9 cellular contexts compared by ENCODE assay signal in genomic region chr7:33054261-33054964, GRCh38. TPM values are rescaled to one million over a fixed set of nuclear protein-coding genes. Genes with fewer than 3 reads are reported as not detected.
DNase-seq lines count a peak whose midpoint lies in the region; ATAC-seq, FAIRE-seq and TF ChIP-seq lines count a peak whose summit lies in the region.
"Had no signal": no experiment of that assay in that cellular context is flagged by ENCODE, and none has a peak within 500 bp of the region (broad histone marks: within the 10 kb centered on the region; RNA-seq: fewer than 3 reads in every experiment).

No MANE protein-coding gene starts in this region.

- CTCF ChIA-PET in endothelial cell of umbilical vein (lab: Charles Lee) = interaction anchor here (0.9 to 1.2 kb wide), 2 partner anchors 14 to 208 kb away, joined by 3 read pairs; no protein-coding TSS in a partner anchor

- H3K27ac ChIP-seq in BLaER1 (no peak overlapping the region), SJSA1 (peak overlapping the region; percentile 9; the same call in 1 of the 2 replicates), endothelial cell of umbilical vein (ENCODE audit: insufficient read depth, low read depth, low read length) (peak overlapping the region; percentile 69)

- no peak overlapping the region for H3K4me3 ChIP-seq in BLaER1
- no peak overlapping the region for H3K4me3 ChIP-seq in SJSA1
- H3K4me3 ChIP-seq in endothelial cell of umbilical vein (replicated peaks in 1 of 3; ENCODE audit: insufficient read depth in 1 of 3, low read depth in 1 of 3, low read length in 3 of 3) = no peak overlapping the region

- TF ChIP-seq CTCF in endothelial cell of umbilical vein (IDR thresholded peaks at IDR 0.05; ENCODE audit: extremely low read depth in 1 of 2, insufficient read depth in 1 of 2, low read depth in 1 of 2, low read length in 2 of 2) (no peak), osteocyte (IDR thresholded peaks at IDR 0.05) (no peak)

- BruUV-seq in endothelial cell of umbilical vein (replicated peaks; lab: Mats Ljungman, UMichigan) = no TSS peak

- H3K4me3 Mint-ChIP-seq in osteocyte (ENCODE audit: unreplicated experiment) = no peak overlapping the region

- H3K9me3 ChIP-seq in BLaER1 (no peaks in the 10 kb centered on the region), SJSA1 (replicated peaks) (no peaks in the 10 kb centered on the region), endothelial cell of umbilical vein (replicated peaks; ENCODE audit: control insufficient read depth, insufficient read depth, low read length) (no peaks in the 10 kb centered on the region)

- peaks cover 25% of the 10 kb centered on the region for H3K4me1 ChIP-seq in BLaER1
- peaks cover 24% of the 10 kb centered on the region for H3K4me1 ChIP-seq in SJSA1 (replicated peaks)
- peaks cover 11% of the 10 kb centered on the region for H3K4me1 ChIP-seq in endothelial cell of umbilical vein (ENCODE audit: control insufficient read depth, extremely low read depth, insufficient read depth, low read length)

- H3K79me2 ChIP-seq in endothelial cell of umbilical vein (ENCODE audit: control insufficient read depth, insufficient read depth, low read length) = peaks cover 86% of the 10 kb centered on the region

- no peak overlapping the region for H2AFZ ChIP-seq in endothelial cell of umbilical vein (ENCODE audit: low read depth, low read length)

- H3K36me3 Mint-ChIP-seq in osteocyte (ENCODE audit: unreplicated experiment) = peaks cover 7% of the 10 kb centered on the region

- DNase-seq in SJSA1 (ENCODE audit: low read depth in 1 of 2, low spot score in 2 of 2) (no peak), endothelial cell of umbilical vein (ENCODE audit: low read depth, low spot score) (peak; percentile 67), osteocyte (ENCODE audit: extremely low spot score, unreplicated experiment) (no peak), germinal center (ENCODE audit: low spot score) (no peak), NCI-H1694 (lab: John Stamatoyannopoulos, UW) (no peak), NCI-H2029 (lab: John Stamatoyannopoulos, UW) (no peak)
- DNase-seq: NCI-H2171 treated with DMSO at 0.1 percent for 48 hours had no signal

- peaks cover 100% of the 10 kb centered on the region for H4K20me1 ChIP-seq in BLaER1
- H4K20me1 ChIP-seq in endothelial cell of umbilical vein (replicated peaks; ENCODE audit: control insufficient read depth, extremely low read depth, insufficient read depth, low read length) = no peaks in the 10 kb centered on the region

- POLR2A ChIA-PET in endothelial cell of umbilical vein (lab: Charles Lee) = no interaction called here

- ATAC-seq in GM21619 (IDR thresholded peaks at IDR 0.05; ENCODE audit: unreplicated experiment) = peak; percentile 38

- no peak overlapping the region for H3K9ac ChIP-seq in BLaER1
- H3K9ac ChIP-seq in endothelial cell of umbilical vein (replicated peaks; ENCODE audit: extremely low read depth, insufficient read depth, low read length) = no peak overlapping the region

- no peaks in the 10 kb centered on the region for H3K9me1 ChIP-seq in endothelial cell of umbilical vein (replicated peaks; ENCODE audit: control insufficient read depth, extremely low read depth, insufficient read depth, low read length)

- H3K27me3 ChIP-seq in BLaER1 (no peaks in the 10 kb centered on the region), SJSA1 (replicated peaks) (no peaks in the 10 kb centered on the region), endothelial cell of umbilical vein (ENCODE audit: control insufficient read depth in 2 of 2, insufficient read depth in 2 of 2, low read length in 2 of 2) (no peaks in the 10 kb centered on the region)

- peaks cover 16% of the 10 kb centered on the region for H3K36me3 ChIP-seq in BLaER1
- peaks cover 5% of the 10 kb centered on the region for H3K36me3 ChIP-seq in SJSA1
- no peaks in the 10 kb centered on the region for H3K36me3 ChIP-seq in endothelial cell of umbilical vein (ENCODE audit: control insufficient read depth in 2 of 2, extremely low read depth in 1 of 2, insufficient read depth in 2 of 2, low read length in 2 of 2)

- dilution Hi-C loops in endothelial cell of umbilical vein (cut with MboI; ENCODE audit: extremely low pct_ligation_motif_present, low sequenced_read_pairs) = no loop called here

- no peak for TF ChIP-seq POLR2A in endothelial cell of umbilical vein (IDR thresholded peaks at IDR 0.05; ENCODE audit: low read depth, low read length)

- no peak overlapping the region for H3K27ac Mint-ChIP-seq in osteocyte (ENCODE audit: unreplicated experiment)

- H3K4me1 Mint-ChIP-seq in osteocyte (ENCODE audit: unreplicated experiment) = peaks cover 20% of the 10 kb centered on the region

- H3K27me3 Mint-ChIP-seq in osteocyte (ENCODE audit: unreplicated experiment) = no peaks in the 10 kb centered on the region

- intact Hi-C loops in endothelial cell of umbilical vein (cut with micrococcal nuclease) = loop anchor here (1.0 to 5.0 kb wide), 2 partner anchors 8 to 112 kb away; partner anchors contain the start of gene NT5C3A

- no peaks in the 10 kb centered on the region for H3K9me3 Mint-ChIP-seq in osteocyte (ENCODE audit: unreplicated experiment)

- FAIRE-seq in endothelial cell of umbilical vein (lab: Jason Lieb, UNC) = no peak

- H3K4me2 ChIP-seq in BLaER1 (peak overlapping the region; percentile 22; the same call in 1 of the 2 replicates), endothelial cell of umbilical vein (ENCODE audit: insufficient read depth, low read length) (peak overlapping the region; percentile 25)

TF ChIP-seq in endothelial cell of umbilical vein, 7 proteins besides CTCF, POLR2A, EP300 and RAD21:
- TF ChIP-seq MYC (IDR thresholded peaks at IDR 0.05; ENCODE audit: low read depth, low read length) (no peak), GATA2 (IDR thresholded peaks at IDR 0.05; ENCODE audit: insufficient read depth, insufficient read length, low read depth, low read length) (peak; percentile 40), JUN (IDR thresholded peaks at IDR 0.05; ENCODE audit: borderline replicate concordance, insufficient read depth, insufficient read length, low read depth) (peak; percentile 64), FOS (IDR thresholded peaks at IDR 0.05; ENCODE audit: borderline replicate concordance, insufficient read depth, low read length) (peak; percentile 74), POLR2AphosphoS5 (IDR thresholded peaks at IDR 0.05; ENCODE audit: insufficient read depth, low read depth, low read length) (no peak)

RNA-seq across cellular contexts. Expression of gene NT5C3A, which starts 8.2 kb away (rescaled TPM):
- total RNA-seq in SJSA1 (2014; rRNA removed; shearing (Covaris generic)) = 31.1 TPM in 2 replicates
- 22.0 and 22.6 TPM in 2 replicates for total RNA-seq in endothelial cell of umbilical vein
- polyA plus RNA-seq in endothelial cell of umbilical vein = 4.3 and 7.1 TPM in 2 replicates
- 8.3 and 10.0 TPM in 2 replicates for polyA plus RNA-seq in endothelial cell of umbilical vein (2011; cell fraction: cytosol; rRNA removed)
- polyA plus RNA-seq in endothelial cell of umbilical vein (2011; cell fraction: nucleus; rRNA removed) = 9.9 and 15.2 TPM in 2 replicates
- polyA plus RNA-seq in endothelial cell of umbilical vein (2012) = 15.0 and 19.7 TPM in 2 replicates
- 2.7 and 4.6 TPM in 2 replicates for polyA minus RNA-seq in endothelial cell of umbilical vein
- 10.5 TPM for polyA minus RNA-seq in endothelial cell of umbilical vein (2011; cell fraction: cytosol; rRNA and poly(A)+ RNA removed)
- polyA minus RNA-seq in endothelial cell of umbilical vein (2011; cell fraction: nucleus; rRNA and poly(A)+ RNA removed) = 12.7 and 13.5 TPM in 2 replicates
- total RNA-seq in osteocyte = 18.7 and 20.4 TPM in 2 replicates

RNA-seq across cellular contexts. Expression of gene RP9, which starts 54.8 kb away (rescaled TPM):
- 7.3 and 16.0 TPM in 2 replicates for total RNA-seq in SJSA1 (2014; rRNA removed; shearing (Covaris generic))
- total RNA-seq in endothelial cell of umbilical vein (18.5 and 20.9 TPM in 2 replicates), osteocyte (17.9 and 18.9 TPM in 2 replicates)
- 15.1 and 16.0 TPM in 2 replicates for polyA plus RNA-seq in endothelial cell of umbilical vein
- 19.3 and 21.7 TPM in 2 replicates for polyA plus RNA-seq in endothelial cell of umbilical vein (2011; cell fraction: cytosol; rRNA removed)
- polyA plus RNA-seq in endothelial cell of umbilical vein (2011; cell fraction: nucleus; rRNA removed) = 22.8 and 31.2 TPM in 2 replicates
- polyA plus RNA-seq in endothelial cell of umbilical vein (2012) = 19.2 and 22.2 TPM in 2 replicates
- 12.9 and 17.1 TPM in 2 replicates for polyA minus RNA-seq in endothelial cell of umbilical vein
- 16.8 TPM for polyA minus RNA-seq in endothelial cell of umbilical vein (2011; cell fraction: cytosol; rRNA and poly(A)+ RNA removed)
- polyA minus RNA-seq in endothelial cell of umbilical vein (2011; cell fraction: nucleus; rRNA and poly(A)+ RNA removed) = 15.9 and 20.0 TPM in 2 replicates
